ENCODE assay signal across 10 cellular contexts in genomic region chr1:9388628-9389184, GRCh38.
DNase-seq lines count a peak whose midpoint lies in the region; ATAC-seq and TF ChIP-seq lines count a peak whose summit lies in the region.
"Had no signal": no experiment of that assay in that cellular context is flagged by ENCODE, and none has a peak within 500 bp of the region (broad histone marks: within the 10 kb centered on the region; RNA-seq: fewer than 3 reads in every experiment).

No MANE protein-coding gene starts in this region.

- ATAC-seq in aorta (ENCODE audit: low FRiP score) = peak; percentile 29
- no peak for ATAC-seq in GM18870 (IDR thresholded peaks at IDR 0.05; ENCODE audit: unreplicated experiment)
- ATAC-seq: activated T-cell treated with anti-CD3 and anti-CD28 coated beads, Interleukin-2, amount 50 U/mL, for 72 hours had no signal

- no peaks in the 10 kb centered on the region for H3K4me1 ChIP-seq in breast epithelium
- no peaks in the 10 kb centered on the region for H3K4me1 ChIP-seq in aorta (ENCODE audit: control insufficient read depth in 1 of 2, insufficient read depth in 2 of 2, low read length in 2 of 2)

- TF ChIP-seq POLR2A in breast epithelium (IDR thresholded peaks at IDR 0.05) = no peak

- H3K27me3 Mint-ChIP-seq in MCF 10A (ENCODE audit: insufficient read depth, unreplicated experiment) = no peaks in the 10 kb centered on the region

- H3K27ac ChIP-seq in breast epithelium = no peak overlapping the region
- peak overlapping the region; percentile 98 for H3K27ac ChIP-seq in angular gyrus (ENCODE audit: low read depth, low read length)
- peak overlapping the region in 1 of 2 donors; percentile 52 for H3K27ac ChIP-seq in aorta (ENCODE audit: low read depth in 1 of 2, low read length in 2 of 2)
- H3K27ac ChIP-seq: parathyroid adenoma had no signal

- WGBS in aorta, 2 donors = 26 to 31% methylated on average over 8 of the region's 8 CpGs

- peaks cover 16% of the 10 kb centered on the region for H3K4me1 Mint-ChIP-seq in MCF 10A (ENCODE audit: insufficient read depth, unreplicated experiment)

- H3K4me3 Mint-ChIP-seq in MCF 10A (ENCODE audit: unreplicated experiment) = no peak overlapping the region
- H3K4me3 Mint-ChIP-seq: activated T-cell treated with anti-CD3 and anti-CD28 coated beads, Interleukin-2, amount 50 U/mL, for 72 hours had no signal

- peak; percentile 55 for DNase-seq in MCF 10A (ENCODE audit: unreplicated experiment)
- DNase-seq in breast epithelium (ENCODE audit: low spot score in 2 of 2) = no peak
- DNase-seq in islet precursor cell = peak; percentile 83
- peak; percentile 75 to 84 for DNase-seq in aorta
- no peak for DNase-seq in SIG-M5 treated with dmso at 0.1 percent for 504 hours (lab: John Stamatoyannopoulos, UW; ENCODE audit: unreplicated experiment)
- no peak for DNase-seq in stimulated activated naive CD4-positive, alpha-beta T cell treated with Interleukin-2 at 50 U/mL for 16 hours (lab: John Stamatoyannopoulos, UW)
- DNase-seq: activated T-cell treated with anti-CD3 and anti-CD28 coated beads, Interleukin-2, amount 50 U/mL, for 72 hours had no signal

- CTCF ChIA-PET in MCF 10A (lab: Yijun Ruan, JAX) = interaction anchor here (0.5 to 1.0 kb wide), 3 partner anchors 9 to 108 kb away, joined by 3 read pairs; no protein-coding TSS in a partner anchor

- no TSS peak for BruUV-seq in MCF 10A (replicated peaks; lab: Mats Ljungman, UMichigan)

- POLR2A ChIA-PET in MCF 10A (lab: Yijun Ruan, JAX) = interaction anchor here (0.9 to 1.0 kb wide), 2 partner anchors 10 to 40 kb away, joined by 3 read pairs; no protein-coding TSS in a partner anchor

- H3K27ac Mint-ChIP-seq in MCF 10A (ENCODE audit: low read depth, unreplicated experiment) = no peak overlapping the region
- H3K27ac Mint-ChIP-seq: activated T-cell treated with anti-CD3 and anti-CD28 coated beads, Interleukin-2, amount 50 U/mL, for 72 hours had no signal

- H3K4me3 ChIP-seq in breast epithelium = no peak overlapping the region
- H3K4me3 ChIP-seq in aorta (ENCODE audit: low read length in 2 of 2) = no peak overlapping the region

- H3K9me3 ChIP-seq in breast epithelium (no peaks in the 10 kb centered on the region), aorta (ENCODE audit: control insufficient read depth, low read length) (no peaks in the 10 kb centered on the region)

- intact Hi-C loops in MCF 10A (cut with micrococcal nuclease) (no loop called here), breast epithelium (cut with DNase I; ENCODE audit: low total_unique reads) (no loop called here), aorta (cut with DNase I) (no loop called here)

- no peaks in the 10 kb centered on the region for H3K36me3 Mint-ChIP-seq in MCF 10A (ENCODE audit: insufficient read depth, unreplicated experiment)

- no peaks in the 10 kb centered on the region for H3K36me3 ChIP-seq in breast epithelium
- no peaks in the 10 kb centered on the region for H3K36me3 ChIP-seq in aorta (ENCODE audit: control insufficient read depth in 1 of 2, insufficient read depth in 2 of 2, low read length in 1 of 2)

- H3K9me3 Mint-ChIP-seq in MCF 10A (ENCODE audit: unreplicated experiment) = no peaks in the 10 kb centered on the region
- H3K9me3 Mint-ChIP-seq: activated T-cell treated with anti-CD3 and anti-CD28 coated beads, Interleukin-2, amount 50 U/mL, for 72 hours had no signal

- TF ChIP-seq CTCF in MCF 10A (IDR thresholded peaks at IDR 0.05; ENCODE audit: unreplicated experiment) (no peak), breast epithelium (IDR thresholded peaks at IDR 0.05) (no peak)

- no peaks in the 10 kb centered on the region for H3K27me3 ChIP-seq in breast epithelium
- H3K27me3 ChIP-seq in aorta (ENCODE audit: control insufficient read depth in 1 of 2, insufficient read depth in 2 of 2, low read length in 1 of 2) = no peaks in the 10 kb centered on the region

Comparison
In these comparisons a context has a peak if more than half of its experiments do, and no peak if none do; other contexts are left out.
1. DNase-seq: peak in MCF 10A (single experiment), islet precursor cell (single experiment) and aorta (2 of 2); none in breast epithelium (0 of 2), SIG-M5 treated with dmso at 0.1 percent for 504 hours (single experiment) and stimulated activated naive CD4-positive, alpha-beta T cell treated with Interleukin-2 at 50 U/mL for 16 hours (single experiment).